Comparison of ENCODE assay signal across 37 cellular contexts in genomic region chr3:135366816-135367215, GRCh38.
"Had no signal": no experiment of that assay in that cellular context is flagged by ENCODE, and none has a peak within 500 bp of the region (broad histone marks: within the 10 kb centered on the region; RNA-seq: fewer than 3 reads in every experiment).

No MANE protein-coding gene starts in this region.

- H3K9me3 ChIP-seq: adrenal gland, body of pancreas, breast epithelium had no signal

- FAIRE-seq: astrocyte, TTC549 had no signal

- H3K36me3 Mint-ChIP-seq: activated CD4-positive, alpha-beta memory T cell treated with anti-CD3 and anti-CD28 coated beads for 36 hours; activated naive CD4-positive, alpha-beta T cell treated with anti-CD3 and anti-CD28 coated beads, Interleukin-2, amount 50 U/mL, for 72 hours; activated naive CD8-positive, alpha-beta T cell treated with anti-CD3 and anti-CD28 coated beads for 36 hours had no signal

- H3K27me3 Mint-ChIP-seq: activated B cell treated with CpG ODN at 0.5 μM for 24 hours; activated CD4-positive, alpha-beta memory T cell treated with anti-CD3 and anti-CD28 coated beads for 36 hours; activated CD4-positive, alpha-beta T cell treated with anti-CD3 and anti-CD28 coated beads, Interleukin-2, amount 10 ng/mL, durations not matched to agents 24 days and 14 days; activated CD8-positive, alpha-beta T cell treated with anti-CD3 and anti-CD28 coated beads for 36 hours; activated naive CD8-positive, alpha-beta T cell treated with anti-CD3 and anti-CD28 coated beads for 36 hours; activated T-helper 17 cell treated with anti-CD3 and anti-CD28 coated beads, Interleukin-2, amount 50 U/mL, for 72 hours had no signal

- H3K4me3 Mint-ChIP-seq: activated B cell treated with CpG ODN at 0.5 μM for 24 hours; activated CD4-positive, alpha-beta memory T cell treated with anti-CD3 and anti-CD28 coated beads for 36 hours; activated CD4-positive, alpha-beta T cell treated with anti-CD3 and anti-CD28 coated beads, Interleukin-2, amount 10 ng/mL, durations not matched to agents 24 days and 14 days; activated CD8-positive, alpha-beta T cell treated with anti-CD3 and anti-CD28 coated beads for 36 hours; activated naive CD4-positive, alpha-beta T cell treated with anti-CD3 and anti-CD28 coated beads for 36 hours; activated naive CD8-positive, alpha-beta T cell treated with anti-CD3 and anti-CD28 coated beads for 36 hours; activated T-cell treated with anti-CD3 and anti-CD28 coated beads, Interleukin-2, amount 50 U/mL, for 4 hours; activated T-cell treated with anti-CD3 and anti-CD28 coated beads, Interleukin-2, amount 50 U/mL, for 72 hours; activated T-helper 1 cell treated with anti-CD3 and anti-CD28 coated beads, Interleukin-12 subunit alpha, Interleukin-12 subunit beta, Interleukin-2, Interleukin-4 antibody, amounts not matched to agents 30 ng/mL and 10 ng/mL and 1 ng/mL, durations not matched to agents 14 hours and 24 hours and 36 hours; activated T-helper 17 cell treated with anti-CD3 and anti-CD28 coated beads, Interleukin-2, amount 50 U/mL, for 72 hours; T-helper 1 cell treated with Interleukin-12 subunit alpha and Interleukin-12 subunit beta and Interleukin-4 antibody, amounts not matched to agents 30 μg/mL and 1 μg/mL, for 36 hours; T-helper 2 cell treated with Interferon-gamma antibody and Interleukin-4, amounts not matched to agents 5 μg/mL and 100 μg/mL, for 36 hours had no signal

- H3K4me1 ChIP-seq: adrenal gland, body of pancreas, breast epithelium had no signal

- H3K9me3 Mint-ChIP-seq: activated B cell treated with CpG ODN at 0.5 μM for 24 hours; activated CD4-positive, alpha-beta T cell treated with anti-CD3 and anti-CD28 coated beads, Interleukin-2, amount 10 ng/mL, durations not matched to agents 24 days and 14 days; activated CD8-positive, alpha-beta T cell treated with anti-CD3 and anti-CD28 coated beads for 36 hours; activated naive CD8-positive, alpha-beta T cell treated with anti-CD3 and anti-CD28 coated beads for 36 hours; activated T-cell treated with anti-CD3 and anti-CD28 coated beads, Interleukin-2, amount 50 U/mL, for 4 hours; activated T-helper 1 cell treated with anti-CD3 and anti-CD28 coated beads, Interleukin-12 subunit alpha, Interleukin-12 subunit beta, Interleukin-2, Interleukin-4 antibody, amounts not matched to agents 30 ng/mL and 10 ng/mL and 1 ng/mL, durations not matched to agents 14 hours and 24 hours and 36 hours; activated T-helper 17 cell treated with anti-CD3 and anti-CD28 coated beads, Interleukin-2, amount 50 U/mL, for 72 hours; T-helper 1 cell treated with Interleukin-12 subunit alpha and Interleukin-12 subunit beta and Interleukin-4 antibody, amounts not matched to agents 30 μg/mL and 1 μg/mL, for 36 hours; T-helper 2 cell treated with Interferon-gamma antibody and Interleukin-4, amounts not matched to agents 5 μg/mL and 100 μg/mL, for 36 hours had no signal

- H3K36me3 ChIP-seq: adrenal gland, brain microvascular endothelial cell, breast epithelium had no signal

- DNase-seq: activated B cell treated with CpG ODN at 0.5 μM for 24 hours; activated CD4-positive, alpha-beta memory T cell treated with anti-CD3 and anti-CD28 coated beads for 36 hours; activated CD4-positive, alpha-beta T cell treated with anti-CD3 and anti-CD28 coated beads for 4 hours; activated CD4-positive, alpha-beta T cell treated with anti-CD3 and anti-CD28 coated beads, Interleukin-2, amount 10 ng/mL, durations not matched to agents 24 days and 14 days; activated CD4-positive, alpha-beta T cell treated with anti-CD3 and anti-CD28 coated beads, Interleukin-2, amount 50 U/mL, for 1 hour; activated CD4-positive, alpha-beta T cell treated with anti-CD3 and anti-CD28 coated beads, Interleukin-2, amount 50 U/mL, for 4 hours; activated CD4-positive, CD25-positive, alpha-beta regulatory T cell treated with anti-CD3 and anti-CD28 coated beads, Interleukin-2, amount 50 U/mL, for 72 hours; activated CD8-positive, alpha-beta memory T cell treated with anti-CD3 and anti-CD28 coated beads, Interleukin-2, amount 50 U/mL, for 4 hours; activated CD8-positive, alpha-beta T cell treated with anti-CD3 and anti-CD28 coated beads for 36 hours; activated effector memory CD4-positive, alpha-beta T cell treated with anti-CD3 and anti-CD28 coated beads, Interleukin-2, amount 50 U/mL, for 16 hours; activated gamma-delta T cell treated with Interleukin-2 at 50 U/mL for 16 hours; activated naive CD4-positive, alpha-beta T cell; activated naive CD4-positive, alpha-beta T cell treated with anti-CD3 and anti-CD28 coated beads for 36 hours; activated naive CD4-positive, alpha-beta T cell treated with anti-CD3 and anti-CD28 coated beads, Interleukin-2, amount 50 U/mL, for 16 hours; activated naive CD8-positive, alpha-beta T cell treated with anti-CD3 and anti-CD28 coated beads for 36 hours; activated T-cell treated with anti-CD3 and anti-CD28 coated beads for 4 hours; activated T-cell treated with anti-CD3 and anti-CD28 coated beads, Interleukin-2, amount 50 U/mL, for 1 hour; activated T-cell treated with anti-CD3 and anti-CD28 coated beads, Interleukin-2, amount 50 U/mL, for 4 hours; activated T-cell treated with anti-CD3 and anti-CD28 coated beads, Interleukin-2, amount 50 U/mL, for 72 hours; adrenal gland; amniotic stem cell; aorta; body of pancreas; brain microvascular endothelial cell; central memory CD4-positive, alpha-beta T cell; T-helper 1 cell; T-helper 2 cell; T-helper 9 cell had no signal

- ATAC-seq: activated CD8-positive, alpha-beta T cell treated with anti-CD3 and anti-CD28 coated beads for 36 hours; activated naive CD4-positive, alpha-beta T cell treated with anti-CD3 and anti-CD28 coated beads, Interleukin-2, amount 50 U/mL, for 72 hours; activated T-cell treated with anti-CD3 and anti-CD28 coated beads, Interleukin-2, amount 50 U/mL, for 4 hours; activated T-cell treated with anti-CD3 and anti-CD28 coated beads, Interleukin-2, amount 50 U/mL, for 72 hours; activated T-helper 17 cell treated with anti-CD3 and anti-CD28 coated beads, Interleukin-2, amount 50 U/mL, for 72 hours; body of pancreas had no signal

- H3K4me1 Mint-ChIP-seq: activated B cell treated with CpG ODN at 0.5 μM for 24 hours; activated CD4-positive, alpha-beta T cell treated with anti-CD3 and anti-CD28 coated beads, Interleukin-2, amount 10 ng/mL, durations not matched to agents 24 days and 14 days; activated naive CD8-positive, alpha-beta T cell treated with anti-CD3 and anti-CD28 coated beads for 36 hours; activated T-helper 17 cell treated with anti-CD3 and anti-CD28 coated beads, Interleukin-2, amount 50 U/mL, for 72 hours had no signal

- H3K27ac Mint-ChIP-seq: activated B cell treated with CpG ODN at 0.5 μM for 24 hours; activated CD4-positive, alpha-beta memory T cell treated with anti-CD3 and anti-CD28 coated beads for 36 hours; activated CD4-positive, alpha-beta T cell treated with anti-CD3 and anti-CD28 coated beads, Interleukin-2, amount 10 ng/mL, durations not matched to agents 24 days and 14 days; activated CD8-positive, alpha-beta T cell treated with anti-CD3 and anti-CD28 coated beads for 36 hours; activated naive CD4-positive, alpha-beta T cell treated with anti-CD3 and anti-CD28 coated beads for 36 hours; activated naive CD4-positive, alpha-beta T cell treated with anti-CD3 and anti-CD28 coated beads, Interleukin-2, amount 50 U/mL, for 72 hours; activated naive CD8-positive, alpha-beta T cell treated with anti-CD3 and anti-CD28 coated beads for 36 hours; activated T-cell treated with anti-CD3 and anti-CD28 coated beads, Interleukin-2, amount 50 U/mL, for 72 hours; activated T-helper 1 cell treated with anti-CD3 and anti-CD28 coated beads, Interleukin-12 subunit alpha, Interleukin-12 subunit beta, Interleukin-2, Interleukin-4 antibody, amounts not matched to agents 30 ng/mL and 10 ng/mL and 1 ng/mL, durations not matched to agents 14 hours and 24 hours and 36 hours; activated T-helper 17 cell treated with anti-CD3 and anti-CD28 coated beads, Interleukin-2, amount 50 U/mL, for 72 hours; T-helper 1 cell treated with Interleukin-12 subunit alpha and Interleukin-12 subunit beta and Interleukin-4 antibody, amounts not matched to agents 30 μg/mL and 1 μg/mL, for 36 hours; T-helper 2 cell treated with Interferon-gamma antibody and Interleukin-4, amounts not matched to agents 5 μg/mL and 100 μg/mL, for 36 hours had no signal

- H3K4me3 ChIP-seq: adrenal gland, body of pancreas, breast epithelium had no signal

- H3K27me3 ChIP-seq: adrenal gland, body of pancreas, brain microvascular endothelial cell, breast epithelium had no signal

- H3K27ac ChIP-seq: adrenal gland, body of pancreas, brain microvascular endothelial cell, breast epithelium, VCaP had no signal
